Comparison of ENCODE assay signal across 1 cellular context in the genomic region with DNA sequence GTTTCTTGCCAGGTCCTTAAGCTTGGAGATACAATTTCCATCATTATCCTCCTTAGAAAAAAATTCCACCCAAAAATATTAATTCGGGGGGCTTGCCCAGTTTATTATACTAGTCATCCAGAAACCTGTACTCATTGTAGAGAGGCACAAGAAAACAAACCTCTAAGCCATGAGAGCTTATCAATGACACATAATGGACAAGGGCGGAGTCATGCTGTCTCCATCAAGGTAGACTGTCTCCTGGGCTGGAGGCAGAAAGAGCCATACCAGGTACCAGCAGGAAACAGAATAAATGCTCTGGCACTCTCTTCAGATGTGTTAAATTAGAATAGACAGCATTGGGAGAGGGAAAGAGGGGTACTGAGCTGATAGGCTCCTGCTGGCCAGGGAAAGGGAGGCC.
TF ChIP-seq lines count a peak whose summit lies in the region.

No MANE protein-coding gene starts in this region.

TF ChIP-seq in IMR-90, 13 proteins besides CTCF, POLR2A, EP300 and RAD21 (continued from another document):
- TF ChIP-seq, protein P1, sequence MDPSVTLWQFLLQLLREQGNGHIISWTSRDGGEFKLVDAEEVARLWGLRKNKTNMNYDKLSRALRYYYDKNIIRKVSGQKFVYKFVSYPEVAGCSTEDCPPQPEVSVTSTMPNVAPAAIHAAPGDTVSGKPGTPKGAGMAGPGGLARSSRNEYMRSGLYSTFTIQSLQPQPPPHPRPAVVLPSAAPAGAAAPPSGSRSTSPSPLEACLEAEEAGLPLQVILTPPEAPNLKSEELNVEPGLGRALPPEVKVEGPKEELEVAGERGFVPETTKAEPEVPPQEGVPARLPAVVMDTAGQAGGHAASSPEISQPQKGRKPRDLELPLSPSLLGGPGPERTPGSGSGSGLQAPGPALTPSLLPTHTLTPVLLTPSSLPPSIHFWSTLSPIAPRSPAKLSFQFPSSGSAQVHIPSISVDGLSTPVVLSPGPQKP (IDR thresholded peaks at IDR 0.05; ENCODE audit: borderline replicate concordance, low read depth, low read length) = no peak
- TF ChIP-seq CHD1 (IDR thresholded peaks at IDR 0.05; ENCODE audit: low read depth, low read length) = no peak
- TF ChIP-seq, protein P2, sequence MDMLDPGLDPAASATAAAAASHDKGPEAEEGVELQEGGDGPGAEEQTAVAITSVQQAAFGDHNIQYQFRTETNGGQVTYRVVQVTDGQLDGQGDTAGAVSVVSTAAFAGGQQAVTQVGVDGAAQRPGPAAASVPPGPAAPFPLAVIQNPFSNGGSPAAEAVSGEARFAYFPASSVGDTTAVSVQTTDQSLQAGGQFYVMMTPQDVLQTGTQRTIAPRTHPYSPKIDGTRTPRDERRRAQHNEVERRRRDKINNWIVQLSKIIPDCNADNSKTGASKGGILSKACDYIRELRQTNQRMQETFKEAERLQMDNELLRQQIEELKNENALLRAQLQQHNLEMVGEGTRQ (IDR thresholded peaks at IDR 0.05; ENCODE audit: low read depth, low read length) = no peak
- no peak for TF ChIP-seq BHLHE40 (IDR thresholded peaks at IDR 0.05; ENCODE audit: low read depth, low read length)
- TF ChIP-seq MAZ (IDR thresholded peaks at IDR 0.05; ENCODE audit: borderline replicate concordance, low read depth, low read length) = no peak
- TF ChIP-seq CEBPB (IDR thresholded peaks at IDR 0.05; ENCODE audit: low read depth, low read length) = no peak
TF ChIP-seq in IMR-90: peak in this region for 0.
